8 cellular contexts compared by ENCODE assay signal in genomic region chr3:47513125-47513929, GRCh38. TPM values are rescaled to one million over a fixed set of nuclear protein-coding genes. Genes with fewer than 3 reads are reported as not detected.
A peak's percentile ranks its signal among the peaks of the same experiment; 100 is the strongest.
DNase-seq lines count a peak whose midpoint lies in the region; TF ChIP-seq lines count a peak whose summit lies in the region.

TSS of gene ELP6 (minus strand) at chr3:47513712. CDS start at chr3:47513590, 122 bp downstream.

- peak within 1 kb of the TSS; percentile 99 for H2AFZ ChIP-seq in neuronal stem cell (ENCODE audit: low read length)

- H3K14ac ChIP-seq in neuronal stem cell (ENCODE audit: low read length): peak within 1 kb of the TSS; percentile 99

- in situ Hi-C loops in SK-MEL-5 (cut with HindIII; ENCODE audit: low pct_unique_long_range_greater_than_20kb, low sequenced_read_pairs): no loop called here

- H3K4me2 ChIP-seq in neuronal stem cell (ENCODE audit: insufficient read depth, low read length, poor library complexity, severe bottlenecking): peak within 1 kb of the TSS; percentile 81

- no peaks in the 10 kb centered on the region for H3K79me1 ChIP-seq in neuronal stem cell (ENCODE audit: low read depth, low read length)

- peak within 1 kb of the TSS; percentile 1 for H2BK5ac ChIP-seq in neuronal stem cell (ENCODE audit: low read length)

- H3K23ac ChIP-seq in neuronal stem cell (ENCODE audit: low read depth, low read length, poor library complexity): peak within 1 kb of the TSS; percentile 75

- peak within 1 kb of the TSS; percentile 95 for H3K18ac ChIP-seq in neuronal stem cell (ENCODE audit: low read length)

- H3K4ac ChIP-seq in neuronal stem cell (ENCODE audit: low read length): no peak within 1 kb of the TSS

- peaks cover 4% of the 10 kb centered on the region for H3K36me3 ChIP-seq in GM06990 (ENCODE audit: control insufficient read depth, insufficient read depth, low read length)
- H3K36me3 ChIP-seq in neuronal stem cell (replicated peaks in 1 of 2; ENCODE audit: control insufficient read depth in 2 of 2, insufficient read depth in 2 of 2, low read length in 2 of 2): peaks cover 10 to 33% of the 10 kb centered on the region in 2 donors

- H4K8ac ChIP-seq in neuronal stem cell (ENCODE audit: low read depth, low read length): no peak within 1 kb of the TSS

- peak; percentile 98 for DNase-seq in GM06990 (ENCODE audit: extremely low read depth, insufficient read length)
- peak; percentile 86 for DNase-seq in HFF-Myc (ENCODE audit: extremely low read depth, low read depth)
- DNase-seq in MV-4-11 (lab: John Stamatoyannopoulos, UW): peak; percentile 95
- peak; percentile 95 for DNase-seq in SK-MEL-5 (ENCODE audit: low read depth, low spot score)
- peak; percentile 96 for DNase-seq in activated naive CD4-positive, alpha-beta T cell treated with Interleukin-2 at 50 U/mL for 16 hours
- DNase-seq in foreskin melanocyte: peak; percentile 95
- DNase-seq in neuronal stem cell (ENCODE audit: low spot score): peak; percentile 97

- H4K91ac ChIP-seq in neuronal stem cell (ENCODE audit: low read depth, low read length, poor library complexity): no peak within 1 kb of the TSS

- H2BK12ac ChIP-seq in neuronal stem cell (ENCODE audit: low read length): no peak within 1 kb of the TSS

- H2BK15ac ChIP-seq in neuronal stem cell (ENCODE audit: low read length): no peak within 1 kb of the TSS

- no CpG with 5 or more reads among the region's 71 CpGs for WGBS in neuronal stem cell (ENCODE audit: extremely low coverage in 2 of 2, insufficient read length in 2 of 2, insufficient replicate concordance in 1 of 2), 2 donors

- H2AK5ac ChIP-seq in neuronal stem cell (ENCODE audit: low read depth, low read length): peak within 1 kb of the TSS; percentile 53

- H3K4me3 ChIP-seq in GM06990 (replicated peaks; ENCODE audit: low read depth, low read length) (peak within 1 kb of the TSS; percentile 76), HFF-Myc (replicated peaks; ENCODE audit: low read depth, low read length) (peak within 1 kb of the TSS; percentile 64), neuronal stem cell (ENCODE audit: low read length in 2 of 2) (peak within 1 kb of the TSS; percentile 86 to 95)

- H3K27me3 ChIP-seq in GM06990 (replicated peaks; ENCODE audit: control insufficient read depth, insufficient read depth, low read length) (no peaks in the 10 kb centered on the region), neuronal stem cell (ENCODE audit: control insufficient read depth in 3 of 3, insufficient read depth in 3 of 3, low read depth in 1 of 3, low read length in 3 of 3) (no peaks in the 10 kb centered on the region)

- H3K9ac ChIP-seq in neuronal stem cell (ENCODE audit: low read depth, low read length, poor library complexity): peak within 1 kb of the TSS; percentile 87

- no peaks in the 10 kb centered on the region for H3K4me1 ChIP-seq in neuronal stem cell (ENCODE audit: control insufficient read depth in 2 of 2, insufficient read depth in 1 of 2, low read depth in 1 of 2, low read length in 2 of 2)

- no peaks in the 10 kb centered on the region for H3K9me3 ChIP-seq in neuronal stem cell (replicated peaks in 1 of 2; ENCODE audit: control insufficient read depth in 2 of 2, insufficient read depth in 1 of 2, low read depth in 1 of 2, low read length in 2 of 2)

- TF ChIP-seq CTCF in GM06990 (IDR thresholded peaks at IDR 0.05; ENCODE audit: insufficient read depth, low read length, poor library complexity, severe bottlenecking) (peak; percentile 91), HFF-Myc (IDR thresholded peaks at IDR 0.05; ENCODE audit: low read depth, low read length, missing control alignments) (peak; percentile 44), subcutaneous adipose tissue (IDR thresholded peaks at IDR 0.05; ENCODE audit: low read depth) (no peak)

- no peak within 1 kb of the TSS for H2BK120ac ChIP-seq in neuronal stem cell (ENCODE audit: low read depth, low read length)

- H3K27ac ChIP-seq in neuronal stem cell (replicated peaks; ENCODE audit: low read length): peak within 1 kb of the TSS; percentile 98

RNA-seq across cellular contexts. Expression of gene ELP6, which starts in this region (rescaled TPM):
- total RNA-seq in SK-MEL-5 (2014; rRNA removed; shearing (Covaris generic)): 39.4 and 44.6 TPM in 2 replicates
- 47.0 and 52.0 TPM in 2 replicates for polyA plus RNA-seq in SK-MEL-5 (2015; cell fraction: cytosol; rRNA removed)
- polyA plus RNA-seq in SK-MEL-5 (2015; cell fraction: nucleus; rRNA removed): 107 and 134 TPM in 2 replicates
- polyA plus RNA-seq in neuronal stem cell (2013, experiment 1 of 2): 29.8 TPM
- 29.9 TPM for polyA plus RNA-seq in neuronal stem cell (2013, experiment 2 of 2)
- total RNA-seq in subcutaneous adipose tissue: 10 to 100 TPM; 10.6 to 52.2 (median 20.9) TPM

Comparison
In these comparisons a context has a peak if more than half of its experiments do, and no peak if none do; other contexts are left out.
1. Peak in every context shown above with its lines: DNase-seq, H3K4me3 ChIP-seq and H3K27ac ChIP-seq.